ENCODE assay signal across 8 cellular contexts in the genomic region with DNA sequence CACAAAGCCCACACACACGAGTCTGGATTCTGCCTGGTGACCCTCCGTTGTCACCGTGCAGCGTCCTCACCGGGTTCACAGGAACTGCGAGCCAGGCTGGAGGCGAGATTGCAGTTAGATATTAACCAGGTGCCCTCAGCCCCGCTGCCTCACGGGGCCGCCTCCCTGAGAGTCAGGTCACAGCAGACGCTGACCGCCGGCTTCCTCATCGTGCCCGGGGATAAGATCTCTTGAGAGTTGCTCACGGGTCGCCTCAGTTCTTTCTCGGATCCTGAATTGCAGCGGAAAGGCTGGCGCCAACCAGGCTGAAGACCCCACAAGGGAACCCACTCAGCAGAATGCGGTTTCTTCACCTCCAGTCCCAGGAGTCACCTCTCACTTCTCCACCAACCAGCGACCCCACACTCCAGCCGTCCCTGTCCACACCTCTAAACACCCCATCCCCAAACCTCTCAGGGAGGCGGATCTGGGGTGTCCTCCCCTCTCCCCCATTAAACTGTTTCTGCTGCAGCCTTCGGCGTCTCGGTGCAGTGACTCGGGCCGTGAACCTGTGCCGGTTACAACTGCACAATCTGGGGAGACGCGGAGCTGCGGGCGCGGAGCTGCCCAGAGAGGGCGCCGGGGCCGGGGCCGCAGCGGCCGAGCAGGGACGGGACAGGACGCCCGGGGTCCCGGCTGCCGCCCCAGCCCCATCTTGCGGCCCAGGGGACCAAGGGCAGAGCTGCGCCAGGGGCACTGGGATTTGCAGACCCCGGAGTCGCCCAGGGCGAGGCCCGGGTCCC. TPM values are rescaled to one million over a fixed set of nuclear protein-coding genes. Genes with fewer than 3 reads are reported as not detected.
DNase-seq lines count a peak whose midpoint lies in the region; ATAC-seq and TF ChIP-seq lines count a peak whose summit lies in the region.

No MANE protein-coding gene starts in this region.

- no peaks in the 10 kb centered on the region for H4K20me1 ChIP-seq in fibroblast of lung (ENCODE audit: control insufficient read depth, extremely low read depth, insufficient read depth, low read length)

- intact Hi-C loops in tibial artery (cut with DNase I; ENCODE audit: low total_unique reads): no loop called here

- H3K9ac ChIP-seq in fibroblast of lung (ENCODE audit: insufficient read depth, low read length): peak overlapping the region; percentile 75

- peak overlapping the region; percentile 93 for H2AFZ ChIP-seq in fibroblast of lung (ENCODE audit: low read length)

- H3K36me3 ChIP-seq in fibroblast of lung (ENCODE audit: control insufficient read depth, insufficient read depth, low read length) (no peaks in the 10 kb centered on the region), tibial artery (no peaks in the 10 kb centered on the region)

- peak; percentile 31 for ATAC-seq in HG02678 (IDR thresholded peaks at IDR 0.05; ENCODE audit: unreplicated experiment)
- ATAC-seq in naive thymus-derived CD8-positive, alpha-beta T cell: peak; percentile 45 to 59

- peaks cover 0 to 4% (median 2%) of the 10 kb centered on the region in 3 donors for H3K36me3 Mint-ChIP-seq in naive thymus-derived CD8-positive, alpha-beta T cell

- H3K4me1 Mint-ChIP-seq in naive thymus-derived CD8-positive, alpha-beta T cell: peaks cover 10 to 33% (median 24%) of the 10 kb centered on the region in 4 donors

- H3K27ac Mint-ChIP-seq in naive thymus-derived CD8-positive, alpha-beta T cell: peak overlapping the region; percentile 68 to 99 (median 97)

- TF ChIP-seq CTCF in fibroblast of lung (conservative IDR thresholded peaks at IDR 0.05 in 1 of 2, IDR thresholded peaks at IDR 0.05 in 1 of 2; ENCODE audit: low read depth in 1 of 2, low read length in 2 of 2) (no peak), tibial artery (IDR thresholded peaks at IDR 0.05) (no peak)

- peak; percentile 38 for DNase-seq in NCI-H82 (lab: John Stamatoyannopoulos, UW)
- DNase-seq in NCI-H82 treated with DMSO at 0.1 percent for 48 hours (lab: John Stamatoyannopoulos, UW; ENCODE audit: unreplicated experiment): no peak
- DNase-seq in NCI-H2171 treated with DMSO at 0.1 percent for 48 hours (lab: John Stamatoyannopoulos, UW): peak; percentile 26
- DNase-seq in activated T-cell treated with anti-CD3 and anti-CD28 coated beads for 48 hours (ENCODE audit: low read depth): peak; percentile 30
- peak; percentile 12 to 26 for DNase-seq in fibroblast of lung (ENCODE audit: low read depth in 2 of 2)
- DNase-seq in naive thymus-derived CD8-positive, alpha-beta T cell: peak in 7 of 10 donors; percentile 2 to 66 (median 23)
- peak; percentile 37 to 70 for DNase-seq in tibial artery

- H3K27me3 ChIP-seq in fibroblast of lung (ENCODE audit: control insufficient read depth, insufficient read depth, low read length) (no peaks in the 10 kb centered on the region), tibial artery (no peaks in the 10 kb centered on the region)

- peak overlapping the region; percentile 97 to 100 (median 99) for H3K4me3 Mint-ChIP-seq in naive thymus-derived CD8-positive, alpha-beta T cell

- H3K27ac ChIP-seq in fibroblast of lung (ENCODE audit: insufficient read depth, low read length) (peak overlapping the region; percentile 78), tibial artery (peak overlapping the region; percentile 88 to 92)

- no peaks in the 10 kb centered on the region for H3K9me3 Mint-ChIP-seq in naive thymus-derived CD8-positive, alpha-beta T cell

- H3K27me3 Mint-ChIP-seq in naive thymus-derived CD8-positive, alpha-beta T cell: peaks cover 0 to 1% (median 0%) of the 10 kb centered on the region in 5 donors

- H3K4me3 ChIP-seq in fibroblast of lung (replicated peaks in 1 of 4; ENCODE audit: control extremely low read depth in 1 of 4, insufficient read depth in 1 of 4, low read depth in 3 of 4, low read length in 4 of 4) (peak overlapping the region; percentile 82 to 95 (median 94)), tibial artery (peak overlapping the region; percentile 82 to 83)

- peaks cover 9% of the 10 kb centered on the region for H3K79me2 ChIP-seq in fibroblast of lung (ENCODE audit: control insufficient read depth, insufficient read depth, low read length)

- H3K4me1 ChIP-seq in fibroblast of lung (ENCODE audit: control insufficient read depth, extremely low read depth, insufficient read depth, low read length): no peaks in the 10 kb centered on the region
- H3K4me1 ChIP-seq in tibial artery: peaks cover 0 to 25% (median 8%) of the 10 kb centered on the region in 4 donors

- H3K4me2 ChIP-seq in fibroblast of lung (ENCODE audit: extremely low read depth, insufficient read depth, low read length): peak overlapping the region; percentile 93

- POLR2A ChIA-PET in naive thymus-derived CD8-positive, alpha-beta T cell (lab: Charles Lee): interaction anchor here (0.6 to 4.3 kb wide), 4 partner anchors 28 to 122 kb away, joined by 3 to 21 read pairs (median 4); partner anchors contain the start of gene ZNF441

- H3K9me3 ChIP-seq in fibroblast of lung (ENCODE audit: control insufficient read depth, insufficient read depth, low read depth, low read length) (no peaks in the 10 kb centered on the region), tibial artery (no peaks in the 10 kb centered on the region)

RNA-seq across cellular contexts. Expression of gene ZNF823, which starts 0.6 kb away (rescaled TPM):
- 4.9 and 5.3 TPM in 2 replicates for total RNA-seq in fibroblast of lung
- polyA plus RNA-seq in fibroblast of lung: 3.3 and 3.4 TPM in 2 replicates
- polyA plus RNA-seq in fibroblast of lung (2012): 1.9 and 2.0 TPM in 2 replicates
- 2.2 and 2.3 TPM in 2 replicates for polyA minus RNA-seq in fibroblast of lung (ENCODE audit: low replicate concordance)
- 1 to 10 TPM; 7.2 to 7.3 TPM for total RNA-seq in naive thymus-derived CD8-positive, alpha-beta T cell
- 1 to 10 TPM; 2.0 to 3.2 (median 2.8) TPM for polyA plus RNA-seq in naive thymus-derived CD8-positive, alpha-beta T cell

RNA-seq across cellular contexts. Expression of gene ZNF441, which starts 28.6 kb away (rescaled TPM):
- total RNA-seq in fibroblast of lung: 11.8 and 21.1 TPM in 2 replicates
- 3.2 and 5.4 TPM in 2 replicates for polyA plus RNA-seq in fibroblast of lung
- 2.1 and 3.5 TPM in 2 replicates for polyA plus RNA-seq in fibroblast of lung (2012)
- 0.93 and 1.5 TPM in 2 replicates for polyA minus RNA-seq in fibroblast of lung (ENCODE audit: low replicate concordance)
- total RNA-seq in naive thymus-derived CD8-positive, alpha-beta T cell: 10 to 100 TPM; 32.7 to 33.7 TPM
- 1 to 10 TPM; 3.6 to 7.0 (median 5.5) TPM for polyA plus RNA-seq in naive thymus-derived CD8-positive, alpha-beta T cell
